ENCODE assay signal across 29 cellular contexts in the genomic region with DNA sequence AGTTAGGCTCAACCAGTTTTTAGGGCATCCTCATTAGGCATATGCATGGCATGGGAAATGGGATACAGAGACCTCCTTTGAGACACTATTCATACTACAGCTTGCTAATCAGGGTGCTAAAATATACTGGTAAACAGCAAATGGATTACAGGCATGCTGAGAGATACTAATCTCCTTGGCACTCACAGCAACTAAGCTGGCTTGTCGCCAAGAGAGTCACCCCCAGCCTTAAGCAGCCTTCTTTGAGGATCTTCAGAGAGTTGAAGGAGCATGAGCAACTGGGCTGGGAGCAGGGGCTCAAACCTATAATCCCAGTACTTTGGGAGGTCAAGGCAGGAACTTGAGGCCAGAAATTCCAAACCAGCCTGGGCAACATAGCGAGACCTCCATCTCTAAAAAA.
"Had no signal": no experiment of that assay in that cellular context is flagged by ENCODE, and none has a peak within 500 bp of the region (broad histone marks: within the 10 kb centered on the region; RNA-seq: fewer than 3 reads in every experiment).

No MANE protein-coding gene starts in this region.

- H3K9me3 ChIP-seq: left ventricle myocardium inferior, neutrophil, suprapubic skin, thoracic aorta, tibial artery, upper lobe of right lung had no signal

- H3K4me1 ChIP-seq: left ventricle myocardium inferior, neural progenitor cell, parathyroid adenoma, suprapubic skin, tibial artery, upper lobe of right lung had no signal

- H3K4me3 ChIP-seq: left ventricle myocardium inferior, lung, neural progenitor cell, skin epidermis, suprapubic skin, thoracic aorta, tibial artery, upper lobe of right lung had no signal

- H3K4me3 Mint-ChIP-seq: immature natural killer cell; mesothelial cell of epicardium; naive B cell; natural killer cell; nephron progenitor cell; neural progenitor cell; stimulated activated effector memory CD8-positive, alpha-beta T cell treated with anti-CD3 and anti-CD28 coated beads, Interleukin-12 subunit alpha, Interleukin-12 subunit beta, amount 100 ng/mL, for 72 hours; stimulated activated naive CD8-positive, alpha-beta T cell treated with anti-CD3 and anti-CD28 coated beads, Interleukin-15, Interleukin-2, amounts not matched to agents 100 ng/mL and 50 ng/mL, for 24 hours had no signal

- H3K27ac Mint-ChIP-seq: immature natural killer cell; mesothelial cell of epicardium; naive B cell; natural killer cell; nephron progenitor cell; neural progenitor cell; stimulated activated effector memory CD8-positive, alpha-beta T cell treated with anti-CD3 and anti-CD28 coated beads, Interleukin-12 subunit alpha, Interleukin-12 subunit beta, amount 100 ng/mL, for 72 hours; stimulated activated naive CD8-positive, alpha-beta T cell treated with anti-CD3 and anti-CD28 coated beads, Interleukin-15, Interleukin-2, amounts not matched to agents 100 ng/mL and 50 ng/mL, for 24 hours had no signal

- H3K4me1 Mint-ChIP-seq: immature natural killer cell; naive B cell; natural killer cell; nephron progenitor cell; neural progenitor cell; stimulated activated effector memory CD8-positive, alpha-beta T cell treated with anti-CD3 and anti-CD28 coated beads, Interleukin-12 subunit alpha, Interleukin-12 subunit beta, amount 100 ng/mL, for 72 hours had no signal

- H3K9me3 Mint-ChIP-seq: natural killer cell; stimulated activated effector memory CD8-positive, alpha-beta T cell treated with anti-CD3 and anti-CD28 coated beads, Interleukin-12 subunit alpha, Interleukin-12 subunit beta, amount 100 ng/mL, for 72 hours had no signal

- H3K27ac ChIP-seq: left ventricle myocardium inferior, neural progenitor cell, neutrophil, parathyroid adenoma, skin epidermis, suprapubic skin, thoracic aorta, tibial artery, upper lobe of right lung had no signal

- H3K36me3 ChIP-seq: left ventricle myocardium inferior, neural progenitor cell, neutrophil, suprapubic skin, thoracic aorta, tibial artery, upper lobe of right lung had no signal

- H3K36me3 Mint-ChIP-seq: immature natural killer cell; natural killer cell; neural progenitor cell; stimulated activated effector memory CD8-positive, alpha-beta T cell treated with anti-CD3 and anti-CD28 coated beads, Interleukin-12 subunit alpha, Interleukin-12 subunit beta, amount 100 ng/mL, for 72 hours had no signal

- H3K27me3 ChIP-seq: neural progenitor cell, neutrophil, suprapubic skin, tibial artery, upper lobe of right lung had no signal

- DNase-seq: hypothalamus; immature natural killer cell; kidney; left ventricle myocardium inferior; mesendoderm; naive B cell; natural killer cell; nephron progenitor cell; occipital lobe; right cardiac atrium; stimulated activated CD4-positive, alpha-beta T cell treated with anti-CD3 and anti-CD28 coated beads, Interleukin-12 subunit alpha, Interleukin-12 subunit beta, amount 100 ng/mL, for 4 hours; stimulated activated CD4-positive, alpha-beta T cell treated with anti-CD3 and anti-CD28 coated beads, Interleukin-15, amount 100 ng/mL, for 24 hours; stimulated activated CD4-positive, alpha-beta T cell treated with anti-CD3 and anti-CD28 coated beads, Interleukin-2, amount 100 ng/mL, for 24 hours; stimulated activated CD4-positive, alpha-beta T cell treated with anti-CD3 and anti-CD28 coated beads, Interleukin-4, amount 100 ng/mL, for 24 hours; stimulated activated naive CD4-positive, alpha-beta T cell; tibial artery; trophoblast cell; upper lobe of right lung had no signal

- ATAC-seq: natural killer cell; right cardiac atrium; sciatic nerve; stimulated activated effector memory CD8-positive, alpha-beta T cell treated with anti-CD3 and anti-CD28 coated beads, Interleukin-12 subunit alpha, Interleukin-12 subunit beta, amount 100 ng/mL, for 72 hours; upper lobe of right lung had no signal
